ENCODE assay signal across 8 cellular contexts in genomic region chr18:13726228-13726971, GRCh38. TPM values are rescaled to one million over a fixed set of nuclear protein-coding genes. Genes with fewer than 3 reads are reported as not detected.
DNase-seq lines count a peak whose midpoint lies in the region; ATAC-seq and TF ChIP-seq lines count a peak whose summit lies in the region.

Gene FAM210A (minus strand): TSS chr18:13726558. CDS start chr18:13682077, 44,481 bp downstream.
Gene RNMT (plus strand): TSS chr18:13726673. CDS start chr18:13731518, 4,845 bp downstream.

- H3K9me2 ChIP-seq in SK-N-SH, result no peaks in the 10 kb centered on the region

- no peaks in the 10 kb centered on the region for H3K9me3 Mint-ChIP-seq in activated naive CD4-positive, alpha-beta T cell treated with anti-CD3 and anti-CD28 coated beads, Interleukin-2, amount 50 U/mL, for 24 hours

- H3K27ac ChIP-seq in SK-N-SH (ENCODE audit: low read depth in 2 of 2, low read length in 1 of 2) (peak within 1 kb of the TSS; percentile 88 to 93), suprapubic skin (peak within 1 kb of the TSS; percentile 93)

- H2AFZ ChIP-seq in SK-N-SH (ENCODE audit: low read depth), result peak within 1 kb of the TSS; percentile 54; the same call in 1 of the 2 replicates

- TF ChIP-seq POLR2A in suprapubic skin (IDR thresholded peaks at IDR 0.05), result peak in 1 of 2 donors; percentile 82

- TF ChIP-seq CTCF in GM06990 (IDR thresholded peaks at IDR 0.05; ENCODE audit: insufficient read depth, low read length, poor library complexity, severe bottlenecking), result no peak
- TF ChIP-seq CTCF in SK-N-SH (IDR thresholded peaks at IDR 0.05), result peak; percentile 17
- TF ChIP-seq CTCF in suprapubic skin (IDR thresholded peaks at IDR 0.05), result no peak

- H3K79me2 ChIP-seq in SK-N-SH (ENCODE audit: insufficient read depth), result peaks cover 98% of the 10 kb centered on the region

- peak; percentile 96 for DNase-seq in GM06990 (ENCODE audit: extremely low read depth, insufficient read length)
- peak; percentile 95 for DNase-seq in NCI-H1048 (lab: John Stamatoyannopoulos, UW)
- peak; percentile 90 for DNase-seq in SK-N-SH
- DNase-seq in globus pallidus (ENCODE audit: low spot score), result peak; percentile 95
- DNase-seq in nucleus accumbens (lab: John Stamatoyannopoulos, UW), result peak; percentile 56 to 98 (median 94)
- DNase-seq in suprapubic skin (ENCODE audit: low spot score in 2 of 2), result peak; percentile 96 to 97

- H3K9me3 ChIP-seq in SK-N-SH (no peaks in the 10 kb centered on the region), suprapubic skin (no peaks in the 10 kb centered on the region)

- peak; percentile 92 for ATAC-seq in HG02571 (IDR thresholded peaks at IDR 0.05; ENCODE audit: unreplicated experiment)

- WGBS in SK-N-SH (ENCODE audit: low lambda C conversion rate), result under 1% methylated on average over 30 of the region's 77 CpGs
- 1% methylated on average over 10 of the region's 77 CpGs for WGBS in suprapubic skin

- H3K4me3 ChIP-seq in GM06990 (replicated peaks; ENCODE audit: low read depth, low read length), result peak within 1 kb of the TSS; percentile 99
- peak within 1 kb of the TSS; percentile 89 to 94 for H3K4me3 ChIP-seq in SK-N-SH (ENCODE audit: low read depth in 2 of 2, low read length in 1 of 2)
- peak within 1 kb of the TSS; percentile 99 for H3K4me3 ChIP-seq in suprapubic skin

- H4K20me1 ChIP-seq in SK-N-SH (ENCODE audit: insufficient read depth), result peaks cover 16% of the 10 kb centered on the region

- peaks cover 7% of the 10 kb centered on the region for H3F3A ChIP-seq in SK-N-SH (replicated peaks; ENCODE audit: insufficient read depth)

- H3K4me1 Mint-ChIP-seq in activated naive CD4-positive, alpha-beta T cell treated with anti-CD3 and anti-CD28 coated beads, Interleukin-2, amount 50 U/mL, for 24 hours, result peaks cover 59% of the 10 kb centered on the region

- H3K36me3 ChIP-seq in GM06990 (ENCODE audit: control insufficient read depth, insufficient read depth, low read length), result no peaks in the 10 kb centered on the region; the same call in 1 of the 2 replicates
- peaks cover 5 to 17% of the 10 kb centered on the region in 2 experiments for H3K36me3 ChIP-seq in SK-N-SH (replicated peaks in 1 of 2; ENCODE audit: control insufficient read depth in 1 of 2, insufficient read depth in 2 of 2, low read length in 1 of 2)
- H3K36me3 ChIP-seq in suprapubic skin, result no peaks in the 10 kb centered on the region

- H3K27me3 ChIP-seq in GM06990 (replicated peaks; ENCODE audit: control insufficient read depth, insufficient read depth, low read length), result no peaks in the 10 kb centered on the region
- no peaks in the 10 kb centered on the region for H3K27me3 ChIP-seq in SK-N-SH (ENCODE audit: insufficient read depth)
- no peaks in the 10 kb centered on the region for H3K27me3 ChIP-seq in suprapubic skin

- peak within 1 kb of the TSS; percentile 92 for H3K4me3 Mint-ChIP-seq in activated naive CD4-positive, alpha-beta T cell treated with anti-CD3 and anti-CD28 coated beads, Interleukin-2, amount 50 U/mL, for 24 hours

- H3K27me3 Mint-ChIP-seq in activated naive CD4-positive, alpha-beta T cell treated with anti-CD3 and anti-CD28 coated beads, Interleukin-2, amount 50 U/mL, for 24 hours, result no peaks in the 10 kb centered on the region

- no peak for TF ChIP-seq RAD21 in SK-N-SH (IDR thresholded peaks at IDR 0.05; ENCODE audit: low read length)

- peak within 1 kb of the TSS; percentile 88 for H3K9ac ChIP-seq in SK-N-SH

- H3K4me1 ChIP-seq in SK-N-SH (ENCODE audit: control insufficient read depth in 1 of 2, insufficient read depth in 2 of 2, low read depth in 1 of 2, low read length in 1 of 2) (peaks cover 6 to 8% of the 10 kb centered on the region in 2 experiments; a peak in 3 of 4 replicates), suprapubic skin (peaks cover 27% of the 10 kb centered on the region)

- peaks cover 15% of the 10 kb centered on the region for H3K36me3 Mint-ChIP-seq in activated naive CD4-positive, alpha-beta T cell treated with anti-CD3 and anti-CD28 coated beads, Interleukin-2, amount 50 U/mL, for 24 hours

- peak within 1 kb of the TSS; percentile 86 for H3K27ac Mint-ChIP-seq in activated naive CD4-positive, alpha-beta T cell treated with anti-CD3 and anti-CD28 coated beads, Interleukin-2, amount 50 U/mL, for 24 hours

- TF ChIP-seq EP300 in SK-N-SH (IDR thresholded peaks at IDR 0.05; ENCODE audit: borderline replicate concordance in 1 of 2, low read depth in 1 of 2, low read length in 1 of 2), result no peak
- no peak for TF ChIP-seq EP300 in suprapubic skin (IDR thresholded peaks at IDR 0.05)

- H3K4me2 ChIP-seq in SK-N-SH, result peak within 1 kb of the TSS; percentile 92

- CTCF ChIA-PET in SK-N-SH (lab: Yijun Ruan, JAX), result interaction anchor here (0.6 to 1.4 kb wide), 4 partner anchors 71 to 891 kb away, joined by 3 to 4 read pairs (median 3); no protein-coding TSS in a partner anchor

- POLR2A ChIA-PET in SK-N-SH (lab: Yijun Ruan, JAX), result interaction anchor here (1.0 to 2.0 kb wide), 3 partner anchors 12 to 23 kb away, joined by 3 to 6 read pairs (median 4); no protein-coding TSS in a partner anchor

TF ChIP-seq in SK-N-SH, 30 proteins besides CTCF, POLR2A, EP300 and RAD21 (continues in another document):
- TF ChIP-seq MXI1 (IDR thresholded peaks at IDR 0.05; ENCODE audit: low read depth, low read length) (peak; percentile 99), TAF1 (IDR thresholded peaks at IDR 0.05; ENCODE audit: borderline replicate concordance, low read depth, low read length) (peak; percentile 54; the same call in 1 of the 2 replicates), ELF1 (IDR thresholded peaks at IDR 0.05) (peak; percentile 96), USF1 (IDR thresholded peaks at IDR 0.05; ENCODE audit: borderline replicate concordance, low read depth) (peak; percentile 98), RCOR1 (IDR thresholded peaks at IDR 0.05; ENCODE audit: low read length) (no peak), RXRA (IDR thresholded peaks at IDR 0.05; ENCODE audit: borderline replicate concordance, low read depth) (no peak), FOXJ3 (CRISPR knock-in tag; IDR thresholded peaks at IDR 0.05) (0 out of 2 replicates have a peak, but pooled peaks have one; percentile 26), GATA2 (CRISPR knock-in tag; IDR thresholded peaks at IDR 0.05) (no peak), MAX (IDR thresholded peaks at IDR 0.05; ENCODE audit: low read depth) (peak; percentile 98), NRF1 (IDR thresholded peaks at IDR 0.05; ENCODE audit: low read depth, low read length) (0 out of 2 replicates have a peak, but pooled peaks have one; percentile 15), POLR2AphosphoS5 (IDR thresholded peaks at IDR 0.05; ENCODE audit: low read depth, low read length) (peak; percentile 63; the same call in 1 of the 2 replicates), GABPA (IDR thresholded peaks at IDR 0.05; ENCODE audit: low read depth) (peak; percentile 93), REST (IDR thresholded peaks at IDR 0.05; ENCODE audit: low read depth, low read length) (no peak), SIN3A (IDR thresholded peaks at IDR 0.05; ENCODE audit: borderline replicate concordance, low read depth, low read length) (peak; percentile 53; the same call in 1 of the 2 replicates), CHD2 (IDR thresholded peaks at IDR 0.05; ENCODE audit: low read length, partially characterized antibody) (peak; percentile 90)

RNA-seq across cellular contexts. Expression of gene FAM210A, which starts in this region (rescaled TPM):
- 10.6 and 11.3 TPM in 2 replicates for polyA plus RNA-seq in SK-N-SH (2012; rRNA removed)
- polyA plus RNA-seq in SK-N-SH (2012; cell fraction: cytosol; rRNA removed), result 10.9 and 12.1 TPM in 2 replicates
- polyA plus RNA-seq in SK-N-SH (2012; cell fraction: nucleus; rRNA removed), result 8.0 and 10.0 TPM in 2 replicates
- 1 to 10 TPM; 6.8 to 9.5 (median 8.4) TPM for total RNA-seq in suprapubic skin

RNA-seq across cellular contexts. Expression of gene RNMT, which starts in this region (rescaled TPM):
- polyA plus RNA-seq in SK-N-SH (2012; rRNA removed), result 12.7 and 15.0 TPM in 2 replicates
- 14.3 and 15.4 TPM in 2 replicates for polyA plus RNA-seq in SK-N-SH (2012; cell fraction: cytosol; rRNA removed)
- 15.9 and 28.5 TPM in 2 replicates for polyA plus RNA-seq in SK-N-SH (2012; cell fraction: nucleus; rRNA removed)
- total RNA-seq in suprapubic skin, result 10 to 100 TPM; 18.1 to 29.1 (median 23.7) TPM

Comparison
In these comparisons a context has a peak if more than half of its experiments do, and no peak if none do; other contexts are left out.
1. Peak in every context shown above with its lines: DNase-seq, ATAC-seq, H3K4me3 ChIP-seq and H3K27ac ChIP-seq.